In genomic region chr17:19318611-19319010, GRCh38 we compare ENCODE assay signal across 15 cellular contexts.
"Had no signal": no experiment of that assay in that cellular context is flagged by ENCODE, and none has a peak within 500 bp of the region (broad histone marks: within the 10 kb centered on the region; RNA-seq: fewer than 3 reads in every experiment).

No MANE protein-coding gene starts in this region.

- H3K27ac ChIP-seq: coronary artery, thoracic aorta had no signal

- H3K9me3 ChIP-seq: heart left ventricle, thoracic aorta had no signal

- H3K4me3 ChIP-seq: coronary artery, heart left ventricle, thoracic aorta had no signal

- DNase-seq: caudate nucleus; effector CD8-positive, alpha-beta T cell; heart left ventricle; hypothalamus; kidney glomerular epithelial cell; small intestine; stimulated activated CD4-positive, alpha-beta T cell treated with anti-CD3 and anti-CD28 coated beads, Interleukin-2, amount 100 ng/mL, for 48 hours; stimulated activated naive CD4-positive, alpha-beta T cell treated with Interleukin-2 at 50 U/mL for 16 hours had no signal

- H3K27ac Mint-ChIP-seq: memory B cell; natural killer cell treated with Interleukin-12 subunit alpha and Interleukin-12 subunit beta and Interleukin-15 and Interleukin-18, amount 100 ng/mL, for 72 hours had no signal

- H3K27me3 Mint-ChIP-seq: memory B cell had no signal

- H3K9me3 Mint-ChIP-seq: memory B cell; mesothelial cell of epicardium; natural killer cell treated with Interleukin-12 subunit alpha and Interleukin-12 subunit beta and Interleukin-15 and Interleukin-18, amount 100 ng/mL, for 72 hours had no signal

- H3K36me3 Mint-ChIP-seq: natural killer cell treated with Interleukin-12 subunit alpha and Interleukin-12 subunit beta and Interleukin-15 and Interleukin-18, amount 100 ng/mL, for 72 hours had no signal

- ATAC-seq: esophagus mucosa; heart left ventricle; left lobe of liver; natural killer cell treated with Interleukin-12 subunit alpha and Interleukin-12 subunit beta and Interleukin-15 and Interleukin-18, amount 100 ng/mL, for 72 hours had no signal

- H3K4me3 Mint-ChIP-seq: memory B cell; mesothelial cell of epicardium; natural killer cell treated with Interleukin-12 subunit alpha and Interleukin-12 subunit beta and Interleukin-15 and Interleukin-18, amount 100 ng/mL, for 72 hours had no signal
